In the genomic region with DNA sequence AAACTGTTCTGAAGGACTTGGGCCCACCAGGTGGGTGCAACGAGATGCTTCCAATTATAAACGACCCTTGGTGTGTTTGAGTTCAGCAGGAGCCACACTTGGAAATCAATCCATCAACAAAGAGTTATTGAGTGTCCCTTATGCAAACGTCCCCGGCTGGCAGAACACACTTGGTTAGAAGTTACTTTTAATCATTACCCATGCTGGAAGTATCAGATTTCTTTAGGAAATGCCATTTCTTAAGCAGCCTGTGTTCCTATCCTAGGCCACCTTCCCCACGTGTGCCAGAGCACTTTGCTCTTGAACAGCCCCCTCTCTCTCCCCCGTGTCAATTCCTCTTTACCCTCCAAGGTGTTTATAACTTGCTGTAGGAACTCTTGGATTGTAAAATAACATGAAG, we compare ENCODE assay signal across 22 cellular contexts. TPM values are rescaled to one million over a fixed set of nuclear protein-coding genes. Genes with fewer than 3 reads are reported as not detected.
A peak's percentile ranks its signal among the peaks of the same experiment; 100 is the strongest.
DNase-seq lines count a peak whose midpoint lies in the region; ATAC-seq and TF ChIP-seq lines count a peak whose summit lies in the region.
"Had no signal": no experiment of that assay in that cellular context is flagged by ENCODE, and none has a peak within 500 bp of the region (broad histone marks: within the 10 kb centered on the region; RNA-seq: fewer than 3 reads in every experiment).

No MANE protein-coding gene starts in this region.

- peak overlapping the region; percentile 26 for H3K27ac Mint-ChIP-seq in neural progenitor cell
- H3K27ac Mint-ChIP-seq: stimulated activated effector memory CD8-positive, alpha-beta T cell treated with anti-CD3 and anti-CD28 coated beads, Interleukin-12 subunit alpha, Interleukin-12 subunit beta, amount 100 ng/mL, for 72 hours; T-helper 2 cell treated with Interferon-gamma antibody and Interleukin-4, amounts not matched to agents 5 μg/mL and 100 μg/mL, for 36 hours had no signal

- peak; percentile 11 for DNase-seq in NCI-H748 (lab: John Stamatoyannopoulos, UW; ENCODE audit: unreplicated experiment)
- DNase-seq in NCI-H748 treated with DMSO at 0.1 percent for 48 hours (lab: John Stamatoyannopoulos, UW), result no peak
- peak; percentile 16 for DNase-seq in DMS79 (lab: John Stamatoyannopoulos, UW)
- no peak for DNase-seq in WERI-Rb-1
- DNase-seq in neural progenitor cell (ENCODE audit: low spot score), result no peak
- no peak for DNase-seq in OCI-M1 (lab: John Stamatoyannopoulos, UW)
- no peak for DNase-seq in foreskin keratinocyte
- DNase-seq: activated CD4-positive, alpha-beta T cell treated with anti-CD3 and anti-CD28 coated beads, Interleukin-2, amount 50 U/mL, for 4 hours; activated CD8-positive, alpha-beta memory T cell treated with anti-CD3 and anti-CD28 coated beads, Interleukin-2, amount 50 U/mL, for 48 hours; AML-193; KBM-7; MM.1S; NCI-H1436; SK-N-SH; stimulated activated CD4-positive, alpha-beta T cell treated with anti-CD3 and anti-CD28 coated beads, Interleukin-1b, Interleukin-23, amount 100 ng/mL, for 48 hours had no signal

- no peak overlapping the region for H3K4me2 ChIP-seq in neural progenitor cell
- H3K4me2 ChIP-seq: SK-N-SH had no signal

- no peak overlapping the region for H2AFZ ChIP-seq in neural progenitor cell (replicated peaks)

- H3K4me3 Mint-ChIP-seq in neural progenitor cell, result no peak overlapping the region
- H3K4me3 Mint-ChIP-seq: stimulated activated effector memory CD8-positive, alpha-beta T cell treated with anti-CD3 and anti-CD28 coated beads, Interleukin-12 subunit alpha, Interleukin-12 subunit beta, amount 100 ng/mL, for 72 hours; T-helper 2 cell treated with Interferon-gamma antibody and Interleukin-4, amounts not matched to agents 5 μg/mL and 100 μg/mL, for 36 hours had no signal

- ATAC-seq in HG03025 (IDR thresholded peaks at IDR 0.05; ENCODE audit: low FRiP score, unreplicated experiment) (no peak), foreskin keratinocyte (no peak)
- ATAC-seq: stimulated activated effector memory CD8-positive, alpha-beta T cell treated with anti-CD3 and anti-CD28 coated beads, Interleukin-12 subunit alpha, Interleukin-12 subunit beta, amount 100 ng/mL, for 72 hours had no signal

- H3K36me3 ChIP-seq in WERI-Rb-1 (no peaks in the 10 kb centered on the region), neural progenitor cell (no peaks in the 10 kb centered on the region)

- H3K9me3 ChIP-seq in WERI-Rb-1 (ENCODE audit: severe bottlenecking) (peaks cover 5% of the 10 kb centered on the region), neural progenitor cell (ENCODE audit: low read depth) (peaks cover 5% of the 10 kb centered on the region)
- H3K9me3 ChIP-seq: SK-N-SH had no signal

- H3K9ac ChIP-seq in neural progenitor cell, result no peak overlapping the region
- H3K9ac ChIP-seq: SK-N-SH had no signal

- H3F3A ChIP-seq in neural progenitor cell (ENCODE audit: low read depth), result peaks cover 16% of the 10 kb centered on the region

- H3K79me2 ChIP-seq in neural progenitor cell (ENCODE audit: low read depth), result no peaks in the 10 kb centered on the region

- peaks cover 8% of the 10 kb centered on the region for H3K27me3 Mint-ChIP-seq in neural progenitor cell (ENCODE audit: insufficient read depth, low read depth)

- H4K20me1 ChIP-seq in neural progenitor cell (ENCODE audit: low read depth), result no peaks in the 10 kb centered on the region

- H3K4me1 ChIP-seq in neural progenitor cell (peaks cover 18% of the 10 kb centered on the region), foreskin keratinocyte (no peaks in the 10 kb centered on the region)

- H3K27me3 ChIP-seq in WERI-Rb-1 (ENCODE audit: insufficient read depth, low read depth, severe bottlenecking) (no peaks in the 10 kb centered on the region), neural progenitor cell (no peaks in the 10 kb centered on the region), foreskin keratinocyte (no peaks in the 10 kb centered on the region)

- H3K9me3 Mint-ChIP-seq in neural progenitor cell, result peaks cover 13% of the 10 kb centered on the region
- H3K9me3 Mint-ChIP-seq: stimulated activated effector memory CD8-positive, alpha-beta T cell treated with anti-CD3 and anti-CD28 coated beads, Interleukin-12 subunit alpha, Interleukin-12 subunit beta, amount 100 ng/mL, for 72 hours had no signal

- no peak overlapping the region for H3K4me3 ChIP-seq in WERI-Rb-1 (ENCODE audit: low read depth, low read length)
- H3K4me3 ChIP-seq in neural progenitor cell, result no peak overlapping the region
- H3K4me3 ChIP-seq: skin epidermis had no signal

- H3K36me3 Mint-ChIP-seq in neural progenitor cell, result peaks cover 7% of the 10 kb centered on the region

- H3K4me1 Mint-ChIP-seq in neural progenitor cell, result peaks cover 55% of the 10 kb centered on the region

- TF ChIP-seq CTCF in WERI-Rb-1 (IDR thresholded peaks at IDR 0.05; ENCODE audit: low read depth, low read length) (no peak), neural progenitor cell (IDR thresholded peaks at IDR 0.05) (no peak), foreskin keratinocyte (conservative IDR thresholded peaks at IDR 0.05) (no peak)

- H3K27ac ChIP-seq in WERI-Rb-1, result peak overlapping the region; percentile 97
- H3K27ac ChIP-seq in neural progenitor cell, result no peak overlapping the region
- H3K27ac ChIP-seq in foreskin keratinocyte, result no peak overlapping the region
- H3K27ac ChIP-seq: skin epidermis had no signal

RNA-seq across cellular contexts. Expression of gene ZNF831, which starts 37.7 kb away (rescaled TPM):
- total RNA-seq in neural progenitor cell (ENCODE audit: low replicate concordance) (not detected in 2 replicates), foreskin keratinocyte (not detected in 2 replicates)
- not detected in 2 replicates for polyA plus RNA-seq in foreskin keratinocyte
- total RNA-seq: cerebellum, kidney epithelial cell, pulmonary artery endothelial cell had no signal
- polyA plus RNA-seq: SK-N-SH had no signal

Comparison
In these comparisons a context has a peak if more than half of its experiments do, and no peak if none do; other contexts are left out.
1. DNase-seq: peak in NCI-H748 (single experiment) and DMS79 (single experiment); none in NCI-H748 treated with DMSO at 0.1 percent for 48 hours (single experiment), WERI-Rb-1 (single experiment), neural progenitor cell (single experiment), OCI-M1 (single experiment) and foreskin keratinocyte (0 of 2).